1 cellular context compared by ENCODE assay signal in the genomic region with DNA sequence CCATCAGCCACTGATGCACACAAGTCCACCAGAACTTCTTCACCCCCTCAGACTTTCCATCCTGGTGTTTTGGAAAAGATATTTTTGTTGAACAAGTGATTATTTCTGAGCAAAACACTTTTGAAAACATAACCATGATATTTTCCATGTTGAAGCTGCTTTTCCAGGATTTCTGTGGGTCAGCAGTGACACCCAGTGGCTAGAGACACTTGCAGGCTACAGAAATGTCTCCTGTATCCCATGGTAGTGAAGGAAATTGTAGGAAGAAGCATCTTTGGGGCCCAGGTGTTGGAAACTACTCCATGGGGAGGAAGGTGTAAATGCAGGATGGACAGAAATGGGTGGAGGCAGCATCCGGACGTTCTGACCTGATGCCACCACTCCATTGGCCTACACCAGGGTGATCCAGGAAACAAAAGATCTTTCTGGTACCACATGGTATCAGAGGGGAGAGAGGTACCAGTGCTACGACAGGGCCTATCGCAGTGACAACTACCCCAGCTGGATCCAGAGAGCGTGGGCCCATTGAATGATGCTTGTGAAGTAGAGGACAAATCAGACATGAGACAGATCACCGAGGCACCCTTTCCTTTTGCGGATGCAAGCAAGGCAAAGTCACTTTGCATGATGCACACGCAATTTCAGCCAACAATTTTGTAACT.
TF ChIP-seq lines count a peak whose summit lies in the region.

No MANE protein-coding gene starts in this region.

TF ChIP-seq in SK-N-SH treated with all-trans-retinoic acid at 6 μM for 48 hours, 23 proteins besides CTCF, POLR2A, EP300 and RAD21 (continued from another document):
- TF ChIP-seq, protein P1, sequence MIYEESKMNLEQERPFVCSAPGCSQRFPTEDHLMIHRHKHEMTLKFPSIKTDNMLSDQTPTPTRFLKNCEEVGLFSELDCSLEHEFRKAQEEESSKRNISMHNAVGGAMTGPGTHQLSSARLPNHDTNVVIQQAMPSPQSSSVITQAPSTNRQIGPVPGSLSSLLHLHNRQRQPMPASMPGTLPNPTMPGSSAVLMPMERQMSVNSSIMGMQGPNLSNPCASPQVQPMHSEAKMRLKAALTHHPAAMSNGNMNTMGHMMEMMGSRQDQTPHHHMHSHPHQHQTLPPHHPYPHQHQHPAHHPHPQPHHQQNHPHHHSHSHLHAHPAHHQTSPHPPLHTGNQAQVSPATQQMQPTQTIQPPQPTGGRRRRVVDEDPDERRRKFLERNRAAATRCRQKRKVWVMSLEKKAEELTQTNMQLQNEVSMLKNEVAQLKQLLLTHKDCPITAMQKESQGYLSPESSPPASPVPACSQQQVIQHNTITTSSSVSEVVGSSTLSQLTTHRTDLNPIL (CRISPR knock-in tag; IDR thresholded peaks at IDR 0.05; ENCODE audit: low read depth) = no peak
- TF ChIP-seq, protein P2, sequence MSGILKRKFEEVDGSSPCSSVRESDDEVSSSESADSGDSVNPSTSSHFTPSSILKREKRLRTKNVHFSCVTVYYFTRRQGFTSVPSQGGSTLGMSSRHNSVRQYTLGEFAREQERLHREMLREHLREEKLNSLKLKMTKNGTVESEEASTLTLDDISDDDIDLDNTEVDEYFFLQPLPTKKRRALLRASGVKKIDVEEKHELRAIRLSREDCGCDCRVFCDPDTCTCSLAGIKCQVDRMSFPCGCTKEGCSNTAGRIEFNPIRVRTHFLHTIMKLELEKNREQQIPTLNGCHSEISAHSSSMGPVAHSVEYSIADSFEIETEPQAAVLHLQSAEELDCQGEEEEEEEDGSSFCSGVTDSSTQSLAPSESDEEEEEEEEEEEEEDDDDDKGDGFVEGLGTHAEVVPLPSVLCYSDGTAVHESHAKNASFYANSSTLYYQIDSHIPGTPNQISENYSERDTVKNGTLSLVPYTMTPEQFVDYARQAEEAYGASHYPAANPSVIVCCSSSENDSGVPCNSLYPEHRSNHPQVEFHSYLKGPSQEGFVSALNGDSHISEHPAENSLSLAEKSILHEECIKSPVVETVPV (CRISPR knock-in tag; IDR thresholded peaks at IDR 0.05) = no peak
- TF ChIP-seq ZC3H10 (CRISPR knock-in tag; IDR thresholded peaks at IDR 0.05) = no peak
- TF ChIP-seq PPARA (CRISPR knock-in tag; IDR thresholded peaks at IDR 0.05; ENCODE audit: borderline replicate concordance) = no peak
- TF ChIP-seq GLIS3 (CRISPR knock-in tag; IDR thresholded peaks at IDR 0.05) = no peak
- no peak for TF ChIP-seq BACH2 (CRISPR knock-in tag; IDR thresholded peaks at IDR 0.05; ENCODE audit: borderline replicate concordance)
